8 cellular contexts compared by ENCODE assay signal in genomic region chr7:24665564-24666294, GRCh38.
DNase-seq lines count a peak whose midpoint lies in the region; ATAC-seq, FAIRE-seq and TF ChIP-seq lines count a peak whose summit lies in the region.

No MANE protein-coding gene starts in this region.

- BruUV-seq in K562 (replicated peaks; lab: Mats Ljungman, UMichigan) = no TSS peak

- no peak overlapping the region for H3K9ac ChIP-seq in SK-N-MC (ENCODE audit: insufficient read length)
- no peak overlapping the region for H3K9ac ChIP-seq in K562 (ENCODE audit: insufficient read depth in 1 of 2, low read depth in 2 of 2, low read length in 2 of 2)

- in situ Hi-C loops in K562 (cut with MboI) = loop anchor here (10.0 kb wide), 2 partner anchors 361 to 1101 kb away; no protein-coding TSS in a partner anchor

- DNase-seq in AML-193 (lab: John Stamatoyannopoulos, UW) (peak; percentile 24 to 33), NAMALWA (ENCODE audit: low spot score) (peak; percentile 85), SK-N-MC (ENCODE audit: low read depth, low spot score) (peak; percentile 48), K562 (ENCODE audit: extremely low read depth in 1 of 4, low spot score in 3 of 4) (peak; percentile 48 to 66 (median 53)), kidney epithelial cell (ENCODE audit: low read depth) (no peak)
- peak in 2 of 3 donors; percentile 30 to 33 for DNase-seq in stimulated activated CD4-positive, alpha-beta T cell treated with anti-CD3 and anti-CD28 coated beads, TNF-alpha, amount 100 ng/mL, for 48 hours (ENCODE audit: low read depth in 3 of 3)

- TF ChIP-seq POLR2A in K562 (conservative IDR thresholded peaks at IDR 0.05) = no peak

- peak; percentile 43 to 78 (median 69); a peak in 5 of 6 replicates for TF ChIP-seq CTCF in K562 (IDR thresholded peaks at IDR 0.05 in 2 of 3, conservative IDR thresholded peaks at IDR 0.05 in 1 of 3; ENCODE audit: insufficient read depth in 2 of 3, low read depth in 1 of 3, low read length in 3 of 3)
- peak; percentile 61 for TF ChIP-seq CTCF in kidney epithelial cell (IDR thresholded peaks at IDR 0.05; ENCODE audit: insufficient read depth, low read length, poor library complexity, severe bottlenecking)

- peak; percentile 76 to 81 for TF ChIP-seq RAD21 in K562 (CRISPR knock-in tag; conservative IDR thresholded peaks at IDR 0.05 in 1 of 2, IDR thresholded peaks at IDR 0.05 in 1 of 2)

- H3K27me3 ChIP-seq in K562 (ENCODE audit: control insufficient read depth in 2 of 2, insufficient read depth in 2 of 2, low read length in 2 of 2) (no peaks in the 10 kb centered on the region), kidney epithelial cell (ENCODE audit: control insufficient read depth, insufficient read depth, low read length) (no peaks in the 10 kb centered on the region)

- POLR2A ChIA-PET in K562 (lab: Yijun Ruan, JAX) = interaction anchor here (0.9 kb wide), 1 partner anchor 40 kb away, joined by 3 read pairs; no protein-coding TSS in a partner anchor

- FAIRE-seq in K562 (lab: Jason Lieb, UNC) = peak; percentile 81

- WGBS in K562 (ENCODE audit: insufficient coverage, low coverage, missing lambda C conversion rate) = 28% methylated on average over 4 of the region's 4 CpGs

- no peaks in the 10 kb centered on the region for H4K20me1 ChIP-seq in K562 (replicated peaks; ENCODE audit: control insufficient read depth, insufficient read depth, low read length)

- H3K9me3 ChIP-seq in SK-N-MC (ENCODE audit: low read depth, low read length) (no peaks in the 10 kb centered on the region), K562 (replicated peaks; ENCODE audit: control insufficient read depth, insufficient read depth, low read depth, low read length) (no peaks in the 10 kb centered on the region)

- CTCF ChIA-PET in K562 (lab: Yijun Ruan, JAX; ENCODE audit: low intra/inter-chr PET ratio) = interaction anchor here (0.5 to 1.7 kb wide), 7 partner anchors 89 to 1118 kb away, joined by 3 to 6 read pairs (median 4); no protein-coding TSS in a partner anchor

- no peak for TF ChIP-seq EP300 in K562 (IDR thresholded peaks at IDR 0.05; ENCODE audit: low read length)

- H2AFZ ChIP-seq in K562 (ENCODE audit: low read depth, low read length) = no peak overlapping the region

- H3K36me3 ChIP-seq in SK-N-MC (ENCODE audit: insufficient read depth, low read length) (peaks cover 9% of the 10 kb centered on the region), K562 (ENCODE audit: control insufficient read depth, insufficient read depth, low read length) (peaks cover under 1% of the 10 kb centered on the region; the same call in 2 of the 3 replicates), kidney epithelial cell (ENCODE audit: control insufficient read depth, insufficient read depth, low read length) (peaks cover 1% of the 10 kb centered on the region)

- no peak overlapping the region for H3K4me2 ChIP-seq in K562 (ENCODE audit: insufficient read depth, low read length)

- ATAC-seq in GM18502 (IDR thresholded peaks at IDR 0.05; ENCODE audit: poor library complexity, unreplicated experiment) (peak; percentile 58), K562 (peak; percentile 88), HG03432 (IDR thresholded peaks at IDR 0.05; ENCODE audit: unreplicated experiment) (no peak)

- H3K4me3 ChIP-seq in SK-N-MC (no peak overlapping the region), K562 (no peak overlapping the region), kidney epithelial cell (ENCODE audit: low read depth, low read length) (no peak overlapping the region)

- H3K27ac ChIP-seq in SK-N-MC (no peak overlapping the region), K562 (ENCODE audit: extremely low read depth, low read depth, low read length) (no peak overlapping the region)

- H3K9me1 ChIP-seq in K562 (ENCODE audit: control insufficient read depth, insufficient read depth, low read length) = no peaks in the 10 kb centered on the region

- H3K79me2 ChIP-seq in K562 (ENCODE audit: control insufficient read depth, insufficient read depth, low read length) = no peaks in the 10 kb centered on the region

- intact Hi-C loops in K562 (cut with micrococcal nuclease) = loop anchor here (1.0 to 5.0 kb wide), 3 partner anchors 89 to 348 kb away; no protein-coding TSS in a partner anchor

- H3K4me1 ChIP-seq in K562 (replicated peaks in 1 of 2; ENCODE audit: control insufficient read depth in 2 of 2, insufficient read depth in 2 of 2, low read length in 2 of 2) = peaks cover 0 to 13% of the 10 kb centered on the region in 2 experiments; a peak in 2 of 5 replicates

TF ChIP-seq in K562, 482 proteins besides CTCF, POLR2A, EP300 and RAD21:
- peak; percentile 60 for TF ChIP-seq SMC3 (conservative IDR thresholded peaks at IDR 0.05; ENCODE audit: insufficient read depth, low read depth, low read length)
- no peak for TF ChIP-seq ZNF12 (CRISPR knock-in tag; IDR thresholded peaks at IDR 0.05)
- TF ChIP-seq DEAF1 (CRISPR knock-in tag; IDR thresholded peaks at IDR 0.05) = peak; percentile 67
